Comparison of ENCODE assay signal across 17 cellular contexts in genomic region chr12:47718531-47718930, GRCh38. TPM values are rescaled to one million over a fixed set of nuclear protein-coding genes. Genes with fewer than 3 reads are reported as not detected.
DNase-seq lines count a peak whose midpoint lies in the region; ATAC-seq and TF ChIP-seq lines count a peak whose summit lies in the region.
"Had no signal": no experiment of that assay in that cellular context is flagged by ENCODE, and none has a peak within 500 bp of the region (broad histone marks: within the 10 kb centered on the region; RNA-seq: fewer than 3 reads in every experiment).

No MANE protein-coding gene starts in this region.

- no peak for ATAC-seq in GM19035 (IDR thresholded peaks at IDR 0.05; ENCODE audit: unreplicated experiment)
- ATAC-seq: stimulated activated naive CD8-positive, alpha-beta T cell treated with anti-CD3 and anti-CD28 coated beads, Interleukin-15, Interleukin-2, amounts not matched to agents 100 U/mL and 50 U/mL, for 24 hours had no signal

- no peaks in the 10 kb centered on the region for H3K36me3 ChIP-seq in cardiac muscle cell
- H3K36me3 ChIP-seq in esophagus (ENCODE audit: control insufficient read depth in 2 of 2, insufficient read depth in 2 of 2, low read length in 1 of 2): no peaks in the 10 kb centered on the region
- no peaks in the 10 kb centered on the region for H3K36me3 ChIP-seq in prostate gland
- H3K36me3 ChIP-seq in urinary bladder (ENCODE audit: insufficient read depth): no peaks in the 10 kb centered on the region

- no peak overlapping the region for H3K4me3 ChIP-seq in cardiac muscle cell
- no peak overlapping the region for H3K4me3 ChIP-seq in esophagus (ENCODE audit: low read depth in 1 of 2, low read length in 2 of 2)
- H3K4me3 ChIP-seq in prostate gland: no peak overlapping the region
- no peak overlapping the region for H3K4me3 ChIP-seq in urinary bladder (ENCODE audit: low read depth, low read length)
- H3K4me3 ChIP-seq: skin epidermis had no signal

- TF ChIP-seq POLR2A in prostate gland (IDR thresholded peaks at IDR 0.05): no peak

- DNase-seq in cardiac muscle cell (ENCODE audit: low read depth in 1 of 2, low spot score in 1 of 2): no peak
- no peak for DNase-seq in cardiac septum (ENCODE audit: low spot score)
- no peak for DNase-seq in prostate gland (ENCODE audit: low spot score)
- no peak for DNase-seq in posterior vena cava (ENCODE audit: low spot score)
- DNase-seq in T-helper 1 cell: no peak
- DNase-seq: activated CD4-positive, alpha-beta T cell treated with anti-CD3 and anti-CD28 coated beads, Interleukin-2, amount 10 ng/mL, durations not matched to agents 24 days and 14 days; COR-L47; NCI-H1092 treated with DMSO at 0.1 percent for 48 hours; NCI-H2171 treated with DMSO at 0.1 percent for 48 hours; NK-92 treated with Interleukin-12 subunit alpha and Interleukin-12 subunit beta, amount 100 ng/mL, for 24 hours; SIG-M5; stimulated activated naive CD8-positive, alpha-beta T cell treated with anti-CD3 and anti-CD28 coated beads, Interleukin-15, Interleukin-2, amounts not matched to agents 100 U/mL and 50 U/mL, for 24 hours; T1000 had no signal

- intact Hi-C loops in cardiac septum (cut with DNase I) (no loop called here), prostate gland (cut with DNase I) (loop anchor here (5.0 to 10.0 kb wide), 2 partner anchors 39 to 246 kb away; partner anchors contain the start of genes RAPGEF3 and TMEM106C), posterior vena cava (cut with DNase I) (loop anchor here (5.0 to 10.0 kb wide), 3 partner anchors 59 to 119 kb away; no protein-coding TSS in a partner anchor)

- WGBS in esophagus, 2 donors: 75 to 84% methylated on average over 1 of the region's 1 CpG
- WGBS in prostate gland: 63% methylated on average over 1 of the region's 1 CpG
- WGBS in urinary bladder: 71% methylated on average over 1 of the region's 1 CpG

- H3K27me3 ChIP-seq in cardiac muscle cell: no peaks in the 10 kb centered on the region
- no peaks in the 10 kb centered on the region for H3K27me3 ChIP-seq in esophagus (ENCODE audit: control insufficient read depth in 1 of 2, insufficient read depth in 2 of 2, low read length in 2 of 2)
- H3K27me3 ChIP-seq in prostate gland (replicated peaks; ENCODE audit: insufficient read depth): no peaks in the 10 kb centered on the region

- H3K4me1 ChIP-seq in cardiac muscle cell (ENCODE audit: low read depth) (peaks cover 25% of the 10 kb centered on the region), esophagus (ENCODE audit: control insufficient read depth in 2 of 2, insufficient read depth in 2 of 2, low read length in 1 of 2) (peaks cover 0 to 24% of the 10 kb centered on the region in 2 donors), prostate gland (replicated peaks) (peaks cover 4% of the 10 kb centered on the region), urinary bladder (ENCODE audit: insufficient read depth) (no peaks in the 10 kb centered on the region)

- H3K9me3 ChIP-seq in cardiac muscle cell (ENCODE audit: low read depth) (no peaks in the 10 kb centered on the region), esophagus (ENCODE audit: control insufficient read depth in 2 of 2, insufficient read depth in 1 of 2, low read depth in 1 of 2, low read length in 1 of 2) (no peaks in the 10 kb centered on the region), prostate gland (no peaks in the 10 kb centered on the region)

- peak overlapping the region; percentile 91 for H3K27ac ChIP-seq in cardiac muscle cell
- peak overlapping the region; percentile 25 to 73 for H3K27ac ChIP-seq in esophagus (ENCODE audit: low read depth in 2 of 2, low read length in 1 of 2)
- H3K27ac ChIP-seq in prostate gland: peak overlapping the region; percentile 70 to 73
- H3K27ac ChIP-seq in urinary bladder (ENCODE audit: low read depth): peak overlapping the region; percentile 46

- TF ChIP-seq CTCF in cardiac muscle cell (IDR thresholded peaks at IDR 0.05; ENCODE audit: low read depth, low read length) (no peak), prostate gland (IDR thresholded peaks at IDR 0.05) (no peak)

RNA-seq across cellular contexts. Expression of gene ENDOU, which starts 6.8 kb away (rescaled TPM):
- total RNA-seq in cardiac muscle cell: 0.24 and 0.53 TPM in 2 replicates
- 0.95 and 1.3 TPM in 2 replicates for polyA plus RNA-seq in cardiac muscle cell
- total RNA-seq in cardiac septum: 0.24 TPM
- 100 to 1,000 TPM; 101 to 139 TPM for polyA plus RNA-seq in esophagus
- 1 to 10 TPM in 1 of 2 donors, not detected in 1; 1.0 TPM for total RNA-seq in prostate gland
- total RNA-seq in urinary bladder: not detected
- 1.4 TPM for polyA plus RNA-seq in urinary bladder
- 1 to 10 TPM in 1 of 2 donors, under 1 TPM in 1; 0.38 to 1.7 TPM for total RNA-seq in posterior vena cava

RNA-seq across cellular contexts. Expression of gene RPAP3, which starts 12.7 kb away (rescaled TPM):
- total RNA-seq in cardiac muscle cell (13.9 and 24.9 TPM in 2 replicates), cardiac septum (21.0 TPM), prostate gland (10 to 100 TPM; 15.0 to 26.5 TPM), urinary bladder (29.4 TPM), posterior vena cava (10 to 100 TPM; 23.2 to 24.0 TPM)
- polyA plus RNA-seq in cardiac muscle cell (44.3 and 60.8 TPM in 2 replicates), esophagus (10 to 100 TPM in 1 of 2 donors, 1 to 10 TPM in 1; 5.3 to 11.6 TPM), urinary bladder (15.5 TPM)

RNA-seq across cellular contexts. Expression of gene RAPGEF3, which starts 40.1 kb away (rescaled TPM):
- total RNA-seq in cardiac muscle cell (3.8 and 8.8 TPM in 2 replicates), cardiac septum (26.3 TPM), prostate gland (10 to 100 TPM; 19.1 to 28.5 TPM), urinary bladder (17.2 TPM), posterior vena cava (10 to 100 TPM; 18.3 to 33.5 TPM)
- polyA plus RNA-seq in cardiac muscle cell (3.3 and 5.5 TPM in 2 replicates), esophagus (10 to 100 TPM; 23.2 to 75.2 TPM), urinary bladder (38.7 TPM)

RNA-seq across cellular contexts. Expression of gene SLC48A1, which starts 54.5 kb away (rescaled TPM):
- total RNA-seq in cardiac muscle cell (23.3 and 26.2 TPM in 2 replicates), cardiac septum (20.7 TPM), prostate gland (10 to 100 TPM; 39.0 to 52.5 TPM), urinary bladder (8.6 TPM), posterior vena cava (10 to 100 TPM; 28.5 to 33.8 TPM)
- polyA plus RNA-seq in cardiac muscle cell (28.9 and 29.2 TPM in 2 replicates), esophagus (10 to 100 TPM; 17.7 to 20.6 TPM), urinary bladder (31.1 TPM)
